ENCODE assay signal across 9 cellular contexts in genomic region chrX:57453901-57454300, GRCh38.
DNase-seq lines count a peak whose midpoint lies in the region; ATAC-seq, FAIRE-seq and TF ChIP-seq lines count a peak whose summit lies in the region.
"Had no signal": no experiment of that assay in that cellular context is flagged by ENCODE, and none has a peak within 500 bp of the region (broad histone marks: within the 10 kb centered on the region; RNA-seq: fewer than 3 reads in every experiment).

No MANE protein-coding gene starts in this region.

- 0 out of 2 replicates have a peak overlapping the region, but pooled peaks have one; percentile 77 for H2AFZ ChIP-seq in OCI-LY3 (ENCODE audit: low read depth, low read length)
- no peak overlapping the region for H2AFZ ChIP-seq in neural progenitor cell (replicated peaks)

- H3K79me2 ChIP-seq in OCI-LY3 (ENCODE audit: low read length) (no peaks in the 10 kb centered on the region), neural progenitor cell (ENCODE audit: low read depth) (no peaks in the 10 kb centered on the region)

- WGBS in A549 (ENCODE audit: missing lambda C conversion rate), result 5% methylated on average over 4 of the region's 4 CpGs

- FAIRE-seq in A549 (lab: Jason Lieb, UNC), result peak; percentile 84

- no peaks in the 10 kb centered on the region for H3K27me3 Mint-ChIP-seq in neural progenitor cell (ENCODE audit: insufficient read depth, low read depth)

- no peaks in the 10 kb centered on the region for H3F3A ChIP-seq in neural progenitor cell (ENCODE audit: low read depth)

- no peak overlapping the region for H3K27ac Mint-ChIP-seq in neural progenitor cell

- TF ChIP-seq EP300 in A549 (IDR thresholded peaks at IDR 0.05), result no peak

- H3K36me3 Mint-ChIP-seq in neural progenitor cell, result no peaks in the 10 kb centered on the region

- H3K4me3 Mint-ChIP-seq in neural progenitor cell, result no peak overlapping the region

- H3K4me2 ChIP-seq in A549 (no peak overlapping the region), OCI-LY3 (ENCODE audit: low read length) (peak overlapping the region; percentile 33; the same call in 1 of the 2 replicates), neural progenitor cell (no peak overlapping the region)

- H3K27ac ChIP-seq in A549, result no peak overlapping the region
- no peak overlapping the region for H3K27ac ChIP-seq in OCI-LY3 (ENCODE audit: low read length)
- H3K27ac ChIP-seq in neural progenitor cell, result no peak overlapping the region
- H3K27ac ChIP-seq: skin epidermis had no signal

- peak in 1 of 2 experiments; percentile 37 for DNase-seq in A549 (ENCODE audit: low read depth in 1 of 2, low spot score in 1 of 2)
- peak; percentile 24 for DNase-seq in GM10248 (ENCODE audit: extremely low spot score)
- peak; percentile 2 for DNase-seq in cerebellum (ENCODE audit: low spot score)
- peak; percentile 47 for DNase-seq in neural progenitor cell (ENCODE audit: low spot score)
- DNase-seq in activated effector memory CD4-positive, alpha-beta T cell treated with anti-CD3 and anti-CD28 coated beads, Interleukin-2, amount 50 U/mL, for 16 hours, result no peak

- H3K27me3 ChIP-seq in OCI-LY3 (ENCODE audit: low read depth, low read length) (no peaks in the 10 kb centered on the region), neural progenitor cell (no peaks in the 10 kb centered on the region)

- ATAC-seq in A549, result no peak
- ATAC-seq in HG02610 (IDR thresholded peaks at IDR 0.05; ENCODE audit: unreplicated experiment), result peak; percentile 68
- ATAC-seq in HG02571 (IDR thresholded peaks at IDR 0.05; ENCODE audit: unreplicated experiment), result no peak

- POLR2A ChIA-PET in A549 (lab: Yijun Ruan, JAX), result no interaction called here
- POLR2A ChIA-PET in GM10248 (lab: Yijun Ruan, JAX), result no interaction called here

- TF ChIP-seq CTCF in A549 (IDR thresholded peaks at IDR 0.05) (no peak), GM10248 (IDR thresholded peaks at IDR 0.05; ENCODE audit: control extremely low read depth, extremely low read depth, low read depth, missing control alignments) (peak; percentile 20), OCI-LY3 (IDR thresholded peaks at IDR 0.05; ENCODE audit: low read depth, low read length) (peak; percentile 63), neural progenitor cell (IDR thresholded peaks at IDR 0.05) (peak; percentile 67)

- no peak for TF ChIP-seq POLR2A in A549 (IDR thresholded peaks at IDR 0.05; ENCODE audit: low read length)

- CTCF ChIA-PET in A549 (lab: Yijun Ruan, JAX) (no interaction called here), GM10248 (lab: Yijun Ruan, JAX) (interaction anchor here (0.7 to 3.4 kb wide), 3 partner anchors 171 to 491 kb away, joined by 3 to 13 read pairs (median 6); no protein-coding TSS in a partner anchor)

- H3K9ac ChIP-seq in OCI-LY3 (ENCODE audit: low read length) (no peak overlapping the region), neural progenitor cell (no peak overlapping the region)

- H3K4me1 ChIP-seq in A549 (no peaks in the 10 kb centered on the region), OCI-LY3 (ENCODE audit: low read length) (no peaks in the 10 kb centered on the region), neural progenitor cell (no peaks in the 10 kb centered on the region)

- H3K4me3 ChIP-seq in A549, result no peak overlapping the region
- H3K4me3 ChIP-seq in OCI-LY3 (ENCODE audit: low read length), result no peak overlapping the region
- no peak overlapping the region for H3K4me3 ChIP-seq in neural progenitor cell
- H3K4me3 ChIP-seq: skin epidermis had no signal

- H3K36me3 ChIP-seq in OCI-LY3 (replicated peaks; ENCODE audit: low read depth, low read length) (no peaks in the 10 kb centered on the region), neural progenitor cell (peaks cover 4% of the 10 kb centered on the region)

- no peaks in the 10 kb centered on the region for H3K9me3 ChIP-seq in A549
- no peaks in the 10 kb centered on the region for H3K9me3 ChIP-seq in OCI-LY3 (ENCODE audit: insufficient read depth, low read length)
- peaks cover 3% of the 10 kb centered on the region for H3K9me3 ChIP-seq in neural progenitor cell (ENCODE audit: low read depth)

- peaks cover 19% of the 10 kb centered on the region for H3K9me3 Mint-ChIP-seq in neural progenitor cell

- no peaks in the 10 kb centered on the region for H3K4me1 Mint-ChIP-seq in neural progenitor cell

- TF ChIP-seq RAD21 in A549 (conservative IDR thresholded peaks at IDR 0.05 in 1 of 2, IDR thresholded peaks at IDR 0.05 in 1 of 2), result no peak; a peak in 1 of 5 replicates

- H4K20me1 ChIP-seq in OCI-LY3 (ENCODE audit: insufficient read depth, low read length), result no peaks in the 10 kb centered on the region
- no peaks in the 10 kb centered on the region for H4K20me1 ChIP-seq in neural progenitor cell (ENCODE audit: low read depth)

TF ChIP-seq in A549, 52 proteins besides CTCF, POLR2A, EP300 and RAD21:
- TF ChIP-seq FOSL2 (IDR thresholded peaks at IDR 0.05), result no peak
- TF ChIP-seq FOSL2 (CRISPR knock-in tag; IDR thresholded peaks at IDR 0.05), result no peak
- no peak for TF ChIP-seq NFE2L2 (conservative IDR thresholded peaks at IDR 0.05; ENCODE audit: low read length)
- TF ChIP-seq, protein P1, sequence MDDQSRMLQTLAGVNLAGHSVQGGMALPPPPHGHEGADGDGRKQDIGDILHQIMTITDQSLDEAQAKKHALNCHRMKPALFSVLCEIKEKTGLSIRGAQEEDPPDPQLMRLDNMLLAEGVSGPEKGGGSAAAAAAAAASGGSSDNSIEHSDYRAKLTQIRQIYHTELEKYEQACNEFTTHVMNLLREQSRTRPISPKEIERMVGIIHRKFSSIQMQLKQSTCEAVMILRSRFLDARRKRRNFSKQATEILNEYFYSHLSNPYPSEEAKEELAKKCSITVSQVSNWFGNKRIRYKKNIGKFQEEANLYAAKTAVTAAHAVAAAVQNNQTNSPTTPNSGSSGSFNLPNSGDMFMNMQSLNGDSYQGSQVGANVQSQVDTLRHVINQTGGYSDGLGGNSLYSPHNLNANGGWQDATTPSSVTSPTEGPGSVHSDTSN (IDR thresholded peaks at IDR 0.05), result no peak
- TF ChIP-seq KDM1A (IDR thresholded peaks at IDR 0.05; ENCODE audit: low read depth), result no peak
- no peak for TF ChIP-seq HOXA7 (CRISPR knock-in tag; IDR thresholded peaks at IDR 0.05)
- TF ChIP-seq HOXB5 (CRISPR knock-in tag; IDR thresholded peaks at IDR 0.05), result no peak
- no peak for TF ChIP-seq USF2 (IDR thresholded peaks at IDR 0.05)
- TF ChIP-seq, protein P2, sequence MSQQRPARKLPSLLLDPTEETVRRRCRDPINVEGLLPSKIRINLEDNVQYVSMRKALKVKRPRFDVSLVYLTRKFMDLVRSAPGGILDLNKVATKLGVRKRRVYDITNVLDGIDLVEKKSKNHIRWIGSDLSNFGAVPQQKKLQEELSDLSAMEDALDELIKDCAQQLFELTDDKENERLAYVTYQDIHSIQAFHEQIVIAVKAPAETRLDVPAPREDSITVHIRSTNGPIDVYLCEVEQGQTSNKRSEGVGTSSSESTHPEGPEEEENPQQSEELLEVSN (IDR thresholded peaks at IDR 0.05; ENCODE audit: borderline replicate concordance, low read depth), result no peak
- no peak for TF ChIP-seq BCL3 (IDR thresholded peaks at IDR 0.05)
- TF ChIP-seq HOXB13 (CRISPR knock-in tag; IDR thresholded peaks at IDR 0.05; ENCODE audit: low read depth), result no peak
- TF ChIP-seq ELK1 (IDR thresholded peaks at IDR 0.05; ENCODE audit: low read depth, low read length), result no peak
- TF ChIP-seq NR3C1 (IDR thresholded peaks at IDR 0.05), result no peak
- no peak for TF ChIP-seq ZFP36 (IDR thresholded peaks at IDR 0.05; ENCODE audit: borderline replicate concordance, partially characterized antibody)
- no peak for TF ChIP-seq ATOH8 (CRISPR knock-in tag; IDR thresholded peaks at IDR 0.05; ENCODE audit: low read depth)
- TF ChIP-seq POLR2AphosphoS2 (conservative IDR thresholded peaks at IDR 0.05; ENCODE audit: low read length), result no peak
- TF ChIP-seq FOXS1 (CRISPR knock-in tag; IDR thresholded peaks at IDR 0.05), result no peak
- TF ChIP-seq RFX5 (IDR thresholded peaks at IDR 0.05), result no peak
- no peak for TF ChIP-seq CEBPB (IDR thresholded peaks at IDR 0.05)
- no peak for TF ChIP-seq ESRRA (IDR thresholded peaks at IDR 0.05; ENCODE audit: borderline replicate concordance, low read length)
- TF ChIP-seq JUNB (IDR thresholded peaks at IDR 0.05), result no peak
TF ChIP-seq in A549: peak in this region for 0.
